7 cellular contexts compared by ENCODE assay signal in genomic region chr10:28177944-28178637, GRCh38.
DNase-seq lines count a peak whose midpoint lies in the region; ATAC-seq, FAIRE-seq and TF ChIP-seq lines count a peak whose summit lies in the region.

No MANE protein-coding gene starts in this region.

- CTCF ChIA-PET in activated CD8-positive, alpha-beta T cell treated with anti-CD3 and anti-CD28 coated beads, Interleukin-2, amount 10 ng/mL, durations not matched to agents 7 days and 5 days (lab: Charles Lee), result interaction anchor here (0.6 to 2.6 kb wide), 11 partner anchors 9 to 637 kb away, joined by 3 to 22 read pairs (median 4); partner anchors contain the start of gene MPP7
- CTCF ChIA-PET in HepG2 (lab: Yijun Ruan, JAX; ENCODE audit: low intra/inter-chr PET ratio, low total read pairs), result interaction anchor here (1.4 to 2.7 kb wide), 2 partner anchors 394 to 436 kb away, joined by 5 to 14 read pairs; no protein-coding TSS in a partner anchor

- in situ Hi-C loops in HepG2 (cut with HindIII; ENCODE audit: extremely low pct_ligation_motif_present, low pct_unique_long_range_greater_than_20kb), result loop anchor here (5.0 kb wide), 1 partner anchor 436 kb away; no protein-coding TSS in a partner anchor

- H4K20me1 ChIP-seq in HepG2 (ENCODE audit: insufficient read depth, low read length), result 0 out of 2 replicates have a peak, but pooled peaks cover 10% of the 10 kb centered on the region

- H3K4me1 Mint-ChIP-seq in activated CD8-positive, alpha-beta T cell treated with anti-CD3 and anti-CD28 coated beads, Interleukin-2, amount 10 ng/mL, durations not matched to agents 7 days and 5 days (ENCODE audit: low read depth), result peaks cover 18% of the 10 kb centered on the region
- H3K4me1 Mint-ChIP-seq in mesothelial cell of epicardium, result no peaks in the 10 kb centered on the region

- FAIRE-seq in HepG2 (lab: Jason Lieb, UNC), result no peak

- peak overlapping the region; percentile 54 for H3K4me2 ChIP-seq in HepG2 (ENCODE audit: low read depth, low read length)

- H3K27me3 ChIP-seq in HepG2 (ENCODE audit: control insufficient read depth in 1 of 2, insufficient read depth in 2 of 2, low read length in 2 of 2) (no peaks in the 10 kb centered on the region; a peak in 1 of 5 replicates), BE2C (no peaks in the 10 kb centered on the region)

- WGBS in HepG2 (ENCODE audit: low lambda C conversion rate), result 60% methylated on average over 4 of the region's 4 CpGs

- POLR2A ChIA-PET in activated CD8-positive, alpha-beta T cell treated with anti-CD3 and anti-CD28 coated beads, Interleukin-2, amount 10 ng/mL, durations not matched to agents 7 days and 5 days (lab: Charles Lee), result interaction anchor here (1.5 kb wide), 1 partner anchor 436 kb away, joined by 4 read pairs; no protein-coding TSS in a partner anchor
- POLR2A ChIA-PET in HepG2 (lab: Yijun Ruan, JAX), result no interaction called here

- BruUV-seq in HepG2 (replicated peaks; lab: Mats Ljungman, UMichigan), result no TSS peak

- DNase-seq in activated CD8-positive, alpha-beta T cell treated with anti-CD3 and anti-CD28 coated beads, Interleukin-2, amount 10 ng/mL, durations not matched to agents 7 days and 5 days, result peak; percentile 31
- DNase-seq in HepG2 (ENCODE audit: low spot score), result no peak
- DNase-seq in mesothelial cell of epicardium (ENCODE audit: low spot score in 2 of 2, unreplicated experiment in 2 of 2), result no peak
- no peak for DNase-seq in BE2C

- H3K36me3 ChIP-seq in HepG2 (replicated peaks in 1 of 2; ENCODE audit: control insufficient read depth in 1 of 2, insufficient read depth in 2 of 2, low read length in 2 of 2), result no peaks in the 10 kb centered on the region
- no peaks in the 10 kb centered on the region for H3K36me3 ChIP-seq in BE2C

- H3K27ac Mint-ChIP-seq in activated CD8-positive, alpha-beta T cell treated with anti-CD3 and anti-CD28 coated beads, Interleukin-2, amount 10 ng/mL, durations not matched to agents 7 days and 5 days, result peak overlapping the region; percentile 96
- no peak overlapping the region for H3K27ac Mint-ChIP-seq in mesothelial cell of epicardium

- H2AFZ ChIP-seq in HepG2 (ENCODE audit: low read length), result peak overlapping the region; percentile 81

- H3K36me3 Mint-ChIP-seq in activated CD8-positive, alpha-beta T cell treated with anti-CD3 and anti-CD28 coated beads, Interleukin-2, amount 10 ng/mL, durations not matched to agents 7 days and 5 days (ENCODE audit: low read depth), result peaks cover 1% of the 10 kb centered on the region
- H3K36me3 Mint-ChIP-seq in mesothelial cell of epicardium, result no peaks in the 10 kb centered on the region

- H3K4me3 Mint-ChIP-seq in activated CD8-positive, alpha-beta T cell treated with anti-CD3 and anti-CD28 coated beads, Interleukin-2, amount 10 ng/mL, durations not matched to agents 7 days and 5 days, result peak overlapping the region; percentile 87
- H3K4me3 Mint-ChIP-seq in mesothelial cell of epicardium, result no peak overlapping the region

- H3K79me2 ChIP-seq in HepG2 (ENCODE audit: insufficient read depth, low read length), result no peaks in the 10 kb centered on the region

- TF ChIP-seq POLR2A in HepG2 (IDR thresholded peaks at IDR 0.05; ENCODE audit: insufficient read depth in 1 of 2, low read depth in 2 of 2, low read length in 2 of 2), result no peak

- peak overlapping the region; percentile 2 to 29 (median 15); a peak in 1 of 6 replicates for H3K4me3 ChIP-seq in HepG2 (replicated peaks in 1 of 3; ENCODE audit: insufficient read depth in 1 of 3, low read depth in 2 of 3, low read length in 3 of 3)
- H3K4me3 ChIP-seq in BE2C (ENCODE audit: low read depth, low read length), result no peak overlapping the region

- H3K9me3 ChIP-seq in HepG2 (ENCODE audit: low read length) (no peaks in the 10 kb centered on the region), BE2C (no peaks in the 10 kb centered on the region)

- intact Hi-C loops in HepG2 (cut with micrococcal nuclease; ENCODE audit: unreplicated experiment), result loop anchor here (5.0 kb wide), 1 partner anchor 204 kb away; no protein-coding TSS in a partner anchor

- TF ChIP-seq EP300 in HepG2 (IDR thresholded peaks at IDR 0.05; ENCODE audit: low read depth in 2 of 2, low read length in 2 of 2), result no peak
- TF ChIP-seq EP300 in HepG2 (CRISPR knock-in tag; IDR thresholded peaks at IDR 0.05; ENCODE audit: borderline replicate concordance), result no peak

- H3K4me1 ChIP-seq in HepG2 (ENCODE audit: insufficient read depth, low read length), result peaks cover 27% of the 10 kb centered on the region
- H3K4me1 ChIP-seq in BE2C, result no peaks in the 10 kb centered on the region

- peak; percentile 51 for ATAC-seq in GM18873 (IDR thresholded peaks at IDR 0.05; ENCODE audit: low FRiP score, unreplicated experiment)
- ATAC-seq in HG02938 (IDR thresholded peaks at IDR 0.05; ENCODE audit: unreplicated experiment), result peak; percentile 53
- peak; percentile 82 for ATAC-seq in activated CD8-positive, alpha-beta T cell treated with anti-CD3 and anti-CD28 coated beads, Interleukin-2, amount 10 ng/mL, durations not matched to agents 7 days and 5 days
- ATAC-seq in HepG2, result no peak
- no peak for ATAC-seq in GM19452 (IDR thresholded peaks at IDR 0.05; ENCODE audit: unreplicated experiment)

- H3K27ac ChIP-seq in HepG2 (ENCODE audit: extremely low read length, insufficient read depth, low read length), result no peak overlapping the region

- peak overlapping the region; percentile 26; the same call in 1 of the 2 replicates for H3K9ac ChIP-seq in HepG2 (ENCODE audit: insufficient read depth, low read depth, low read length)

- no peaks in the 10 kb centered on the region for H3K27me3 Mint-ChIP-seq in activated CD8-positive, alpha-beta T cell treated with anti-CD3 and anti-CD28 coated beads, Interleukin-2, amount 10 ng/mL, durations not matched to agents 7 days and 5 days (ENCODE audit: low read depth)
- H3K27me3 Mint-ChIP-seq in mesothelial cell of epicardium (ENCODE audit: low read depth), result no peaks in the 10 kb centered on the region

- no peak for TF ChIP-seq RAD21 in HepG2 (CRISPR knock-in tag; IDR thresholded peaks at IDR 0.05)

- TF ChIP-seq CTCF in HepG2 (CRISPR knock-in tag; IDR thresholded peaks at IDR 0.05), result no peak
- TF ChIP-seq CTCF in mesothelial cell of epicardium (IDR thresholded peaks at IDR 0.05; ENCODE audit: unreplicated experiment), result no peak
- no peak for TF ChIP-seq CTCF in BE2C (IDR thresholded peaks at IDR 0.05; ENCODE audit: low read depth, low read length)

- no peaks in the 10 kb centered on the region for H3K9me3 Mint-ChIP-seq in activated CD8-positive, alpha-beta T cell treated with anti-CD3 and anti-CD28 coated beads, Interleukin-2, amount 10 ng/mL, durations not matched to agents 7 days and 5 days (ENCODE audit: insufficient read depth)
- H3K9me3 Mint-ChIP-seq in mesothelial cell of epicardium, result no peaks in the 10 kb centered on the region

TF ChIP-seq in HepG2, 621 proteins besides CTCF, POLR2A, EP300 and RAD21:
- TF ChIP-seq ZSCAN22 (CRISPR knock-in tag; IDR thresholded peaks at IDR 0.05) (no peak), NCOR1 (IDR thresholded peaks at IDR 0.05; ENCODE audit: borderline replicate concordance, low read length) (no peak), ZNF629 (CRISPR knock-in tag; conservative IDR thresholded peaks at IDR 0.05) (0 out of 2 replicates have a peak, but pooled peaks have one; percentile 17), GATA4 (IDR thresholded peaks at IDR 0.05; ENCODE audit: borderline replicate concordance, low read depth) (no peak), ZNF335 (CRISPR knock-in tag; IDR thresholded peaks at IDR 0.05) (no peak), ZNF225 (CRISPR knock-in tag; IDR thresholded peaks at IDR 0.05) (no peak), PRPF4 (IDR thresholded peaks at IDR 0.05; ENCODE audit: low read depth, low read length, poor library complexity, severe bottlenecking) (no peak), ATF2 (CRISPR knock-in tag; IDR thresholded peaks at IDR 0.05) (no peak)

Comparison
In these comparisons a context has a peak if more than half of its experiments do, and no peak if none do; other contexts are left out.
1. ATAC-seq: peak in GM18873 (single experiment), HG02938 (single experiment) and activated CD8-positive, alpha-beta T cell treated with anti-CD3 and anti-CD28 coated beads, Interleukin-2, amount 10 ng/mL, durations not matched to agents 7 days and 5 days (single experiment); none in HepG2 (single experiment) and GM19452 (single experiment).